Comparison of ENCODE assay signal across 19 cellular contexts in genomic region chr13:25982908-25983307, GRCh38.
"Had no signal": no experiment of that assay in that cellular context is flagged by ENCODE, and none has a peak within 500 bp of the region (broad histone marks: within the 10 kb centered on the region; RNA-seq: fewer than 3 reads in every experiment).

No MANE protein-coding gene starts in this region.

- H3K9me3 Mint-ChIP-seq: natural killer cell treated with Interleukin-12 subunit alpha and Interleukin-12 subunit beta and Interleukin-15 and Interleukin-18, amount 100 ng/mL, for 72 hours had no signal

- H3K36me3 Mint-ChIP-seq: natural killer cell treated with Interleukin-12 subunit alpha and Interleukin-12 subunit beta and Interleukin-15 and Interleukin-18, amount 100 ng/mL, for 72 hours had no signal

- DNase-seq: activated CD4-positive, alpha-beta T cell treated with anti-CD3 and anti-CD28 coated beads for 4 hours; activated CD4-positive, alpha-beta T cell treated with anti-CD3 and anti-CD28 coated beads, Interleukin-2, amount 50 U/mL, for 48 hours; activated CD4-positive, CD25-positive, alpha-beta regulatory T cell; activated effector memory CD4-positive, alpha-beta T cell treated with anti-CD3 and anti-CD28 coated beads, Interleukin-2, amount 50 U/mL, for 16 hours; activated naive CD4-positive, alpha-beta T cell treated with anti-CD3 and anti-CD28 coated beads, Interleukin-2, amount 50 U/mL, for 16 hours; activated T-cell treated with anti-CD3 and anti-CD28 coated beads, Interleukin-2, amount 50 U/mL, for 48 hours; aorta; brain microvascular endothelial cell; caudate nucleus; colonic mucosa; heart left ventricle; islet precursor cell; left cardiac atrium; ovary; stimulated activated CD4-positive, alpha-beta T cell treated with anti-CD3 and anti-CD28 coated beads, Interleukin-4, amount 100 ng/mL, for 24 hours; stimulated activated naive CD4-positive, alpha-beta T cell treated with Interleukin-2 at 50 U/mL for 16 hours; T-helper 17 cell; upper lobe of left lung had no signal

- H3K27ac Mint-ChIP-seq: natural killer cell treated with Interleukin-12 subunit alpha and Interleukin-12 subunit beta and Interleukin-15 and Interleukin-18, amount 100 ng/mL, for 72 hours; T-helper 17 cell had no signal

- H3K4me3 Mint-ChIP-seq: natural killer cell treated with Interleukin-12 subunit alpha and Interleukin-12 subunit beta and Interleukin-15 and Interleukin-18, amount 100 ng/mL, for 72 hours; T-helper 17 cell had no signal

- H3K4me1 Mint-ChIP-seq: T-helper 17 cell had no signal
